ENCODE assay signal across 11 cellular contexts in the genomic region with DNA sequence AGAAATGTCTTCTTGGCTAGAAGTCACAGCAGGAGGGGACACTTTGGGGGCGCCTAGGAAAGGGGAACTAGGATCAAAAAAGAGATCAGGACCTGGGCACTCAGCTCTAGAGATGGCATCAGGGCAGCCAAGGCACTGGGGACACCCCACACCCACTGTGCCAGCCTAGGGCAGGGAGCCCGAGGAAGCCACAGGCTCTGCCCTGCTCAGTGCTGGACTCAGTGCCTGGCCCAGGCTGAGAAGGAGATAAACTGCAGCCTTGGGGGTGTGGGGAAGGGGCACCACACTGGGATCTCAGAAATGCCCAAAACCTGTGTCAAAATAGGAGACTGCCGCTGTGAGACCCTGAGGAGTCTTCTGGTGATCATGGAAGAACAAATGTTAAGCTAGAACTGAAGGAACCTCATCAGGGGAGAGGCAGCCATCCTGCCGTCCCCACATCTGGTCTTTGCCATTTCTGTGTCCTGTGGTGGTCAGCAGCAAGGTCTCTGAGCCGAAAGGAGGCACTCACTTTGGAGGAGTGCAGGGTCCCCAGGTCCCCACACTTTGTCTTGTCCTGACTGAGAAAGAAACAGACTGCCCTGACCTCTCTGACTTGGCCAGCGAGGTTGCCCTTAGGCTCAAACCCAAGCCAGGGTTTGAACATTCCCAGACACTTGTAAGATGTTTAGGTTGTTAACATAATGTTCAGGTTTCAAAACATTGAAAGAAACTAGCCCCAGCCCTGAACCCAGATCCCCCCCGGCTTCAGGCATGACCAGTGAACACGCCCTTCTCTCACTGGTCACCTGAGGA. TPM values are rescaled to one million over a fixed set of nuclear protein-coding genes. Genes with fewer than 3 reads are reported as not detected.
DNase-seq lines count a peak whose midpoint lies in the region; ATAC-seq and TF ChIP-seq lines count a peak whose summit lies in the region.
"Had no signal": no experiment of that assay in that cellular context is flagged by ENCODE, and none has a peak within 500 bp of the region (broad histone marks: within the 10 kb centered on the region; RNA-seq: fewer than 3 reads in every experiment).

No MANE protein-coding gene starts in this region.

- WGBS in suprapubic skin, result 92% methylated on average over 8 of the region's 8 CpGs

- H3K27ac Mint-ChIP-seq in activated naive CD4-positive, alpha-beta T cell treated with anti-CD3 and anti-CD28 coated beads, Interleukin-2, amount 10 ng/mL, durations not matched to agents 7 days and 5 days, result no peak overlapping the region
- H3K27ac Mint-ChIP-seq in T-helper 17 cell (peak overlapping the region; percentile 88), glutamatergic neuron (ENCODE audit: unreplicated experiment) (peak overlapping the region; percentile 44)

- H3K4me3 Mint-ChIP-seq in activated naive CD4-positive, alpha-beta T cell treated with anti-CD3 and anti-CD28 coated beads, Interleukin-2, amount 10 ng/mL, durations not matched to agents 7 days and 5 days, result peak overlapping the region; percentile 37
- no peak overlapping the region for H3K4me3 Mint-ChIP-seq in T-helper 17 cell
- peak overlapping the region; percentile 65 for H3K4me3 Mint-ChIP-seq in glutamatergic neuron (ENCODE audit: unreplicated experiment)

- no peak for TF ChIP-seq CTCF in glutamatergic neuron (IDR thresholded peaks at IDR 0.05; ENCODE audit: partially characterized antibody, unreplicated experiment)
- TF ChIP-seq CTCF in suprapubic skin (IDR thresholded peaks at IDR 0.05), result no peak

- H3K4me1 Mint-ChIP-seq in activated naive CD4-positive, alpha-beta T cell treated with anti-CD3 and anti-CD28 coated beads, Interleukin-2, amount 10 ng/mL, durations not matched to agents 7 days and 5 days, result peaks cover 35% of the 10 kb centered on the region
- peaks cover 21% of the 10 kb centered on the region for H3K4me1 Mint-ChIP-seq in T-helper 17 cell
- peaks cover 12% of the 10 kb centered on the region for H3K4me1 Mint-ChIP-seq in glutamatergic neuron (ENCODE audit: low read depth, unreplicated experiment)

- H3K4me1 ChIP-seq in suprapubic skin, result peaks cover 26% of the 10 kb centered on the region

- peak; percentile 11 for DNase-seq in activated naive CD4-positive, alpha-beta T cell treated with anti-CD3 and anti-CD28 coated beads, Interleukin-2, amount 10 ng/mL, durations not matched to agents 7 days and 5 days
- DNase-seq in activated naive CD4-positive, alpha-beta T cell treated with anti-CD3 and anti-CD28 coated beads, Interleukin-2, amount 50 U/mL, for 16 hours, result no peak
- no peak for DNase-seq in T-helper 17 cell
- DNase-seq in glutamatergic neuron, result no peak
- peak; percentile 53 to 60 for DNase-seq in suprapubic skin (ENCODE audit: low spot score in 2 of 2)
- DNase-seq in midbrain (lab: John Stamatoyannopoulos, UW), result no peak
- no peak for DNase-seq in NCI-H2227 (lab: John Stamatoyannopoulos, UW; ENCODE audit: unreplicated experiment)
- DNase-seq: NCI-H2171, uterus had no signal

- TF ChIP-seq POLR2A in suprapubic skin (IDR thresholded peaks at IDR 0.05), result no peak

- ATAC-seq in T-helper 17 cell (no peak), HG03469 (IDR thresholded peaks at IDR 0.05; ENCODE audit: unreplicated experiment) (no peak)

- H3K36me3 ChIP-seq in suprapubic skin, result peaks cover 45% of the 10 kb centered on the region
- H3K36me3 ChIP-seq: uterus had no signal

- H3K9me3 ChIP-seq in T-helper 17 cell (ENCODE audit: control insufficient read depth, low read length, poor library complexity, severe bottlenecking) (no peaks in the 10 kb centered on the region), suprapubic skin (no peaks in the 10 kb centered on the region)
- H3K9me3 ChIP-seq: colonic mucosa, uterus had no signal

- no peak overlapping the region for H3K4me3 ChIP-seq in suprapubic skin
- H3K4me3 ChIP-seq: colonic mucosa, uterus had no signal

- CTCF ChIA-PET in activated naive CD4-positive, alpha-beta T cell treated with anti-CD3 and anti-CD28 coated beads, Interleukin-2, amount 10 ng/mL, durations not matched to agents 7 days and 5 days (lab: Charles Lee), result interaction anchor here (1.1 to 2.9 kb wide), 4 partner anchors 32 to 159 kb away, joined by 3 to 14 read pairs (median 6); a partner anchor contains a TSS

- H3K27me3 Mint-ChIP-seq in activated naive CD4-positive, alpha-beta T cell treated with anti-CD3 and anti-CD28 coated beads, Interleukin-2, amount 10 ng/mL, durations not matched to agents 7 days and 5 days, result no peaks in the 10 kb centered on the region
- H3K27me3 Mint-ChIP-seq in T-helper 17 cell (no peaks in the 10 kb centered on the region), glutamatergic neuron (ENCODE audit: unreplicated experiment) (peaks cover 11% of the 10 kb centered on the region)

- TF ChIP-seq EP300 in suprapubic skin (IDR thresholded peaks at IDR 0.05), result no peak

- no peaks in the 10 kb centered on the region for H3K9me3 Mint-ChIP-seq in activated naive CD4-positive, alpha-beta T cell treated with anti-CD3 and anti-CD28 coated beads, Interleukin-2, amount 10 ng/mL, durations not matched to agents 7 days and 5 days
- peaks cover 11% of the 10 kb centered on the region for H3K9me3 Mint-ChIP-seq in glutamatergic neuron (ENCODE audit: unreplicated experiment)

- H3K27ac ChIP-seq in suprapubic skin, result no peak overlapping the region
- H3K27ac ChIP-seq: uterus had no signal

- H3K27me3 ChIP-seq in suprapubic skin, result no peaks in the 10 kb centered on the region
- H3K27me3 ChIP-seq: colonic mucosa, uterus had no signal

- peaks cover 35% of the 10 kb centered on the region for H3K36me3 Mint-ChIP-seq in activated naive CD4-positive, alpha-beta T cell treated with anti-CD3 and anti-CD28 coated beads, Interleukin-2, amount 10 ng/mL, durations not matched to agents 7 days and 5 days
- H3K36me3 Mint-ChIP-seq in T-helper 17 cell (ENCODE audit: low read depth) (peaks cover 2% of the 10 kb centered on the region), glutamatergic neuron (ENCODE audit: unreplicated experiment) (peaks cover 2% of the 10 kb centered on the region)

RNA-seq across cellular contexts. Expression of a gene that starts 2.3 kb away (rescaled TPM):
- total RNA-seq in T-helper 17 cell (10 to 100 TPM; 44.0 to 53.2 TPM), glutamatergic neuron (ENCODE audit: unreplicated experiment) (51.9 TPM), suprapubic skin (10 to 100 TPM; 22.1 to 31.9 (median 27.6) TPM)

RNA-seq across cellular contexts. Expression of a gene that starts 2.4 kb away (rescaled TPM):
- total RNA-seq in T-helper 17 cell (10 to 100 TPM; 35.0 to 39.8 TPM), glutamatergic neuron (ENCODE audit: unreplicated experiment) (41.5 TPM), suprapubic skin (10 to 100 TPM; 21.7 to 25.8 (median 23.3) TPM)

RNA-seq across cellular contexts. Expression of a gene that starts 9.0 kb away (rescaled TPM):
- total RNA-seq in T-helper 17 cell, result not detected
- total RNA-seq in glutamatergic neuron (ENCODE audit: unreplicated experiment), result not detected
- 10 to 100 TPM in 2 of 4 donors, 1 to 10 TPM in 2; 2.1 to 16.1 (median 11.1) TPM for total RNA-seq in suprapubic skin

RNA-seq across cellular contexts. Expression of a gene that starts 31.0 kb away (rescaled TPM):
- total RNA-seq in T-helper 17 cell (100 to 1,000 TPM; 156 to 179 TPM), glutamatergic neuron (ENCODE audit: unreplicated experiment) (16.6 TPM), suprapubic skin (10 to 100 TPM; 12.2 to 36.5 (median 16.9) TPM)

RNA-seq across cellular contexts. Expression of a gene that starts 34.1 kb away (rescaled TPM):
- total RNA-seq in T-helper 17 cell, result 100 to 1,000 TPM in 1 of 2 donors, 10 to 100 TPM in 1; 98.1 to 103 TPM
- total RNA-seq in glutamatergic neuron (ENCODE audit: unreplicated experiment), result 47.9 TPM
- 100 to 1,000 TPM in 3 of 4 donors, 10 to 100 TPM in 1; 96.9 to 118 (median 107) TPM for total RNA-seq in suprapubic skin

Comparison
In these comparisons a context has a peak if more than half of its experiments do, and no peak if none do; other contexts are left out.
1. DNase-seq: peak in activated naive CD4-positive, alpha-beta T cell treated with anti-CD3 and anti-CD28 coated beads, Interleukin-2, amount 10 ng/mL, durations not matched to agents 7 days and 5 days (single experiment) and suprapubic skin (2 of 2); none in activated naive CD4-positive, alpha-beta T cell treated with anti-CD3 and anti-CD28 coated beads, Interleukin-2, amount 50 U/mL, for 16 hours (single experiment), T-helper 17 cell (0 of 3), glutamatergic neuron (single experiment), midbrain (single experiment) and NCI-H2227 (single experiment).